ENCODE assay signal across 17 cellular contexts in the genomic region with DNA sequence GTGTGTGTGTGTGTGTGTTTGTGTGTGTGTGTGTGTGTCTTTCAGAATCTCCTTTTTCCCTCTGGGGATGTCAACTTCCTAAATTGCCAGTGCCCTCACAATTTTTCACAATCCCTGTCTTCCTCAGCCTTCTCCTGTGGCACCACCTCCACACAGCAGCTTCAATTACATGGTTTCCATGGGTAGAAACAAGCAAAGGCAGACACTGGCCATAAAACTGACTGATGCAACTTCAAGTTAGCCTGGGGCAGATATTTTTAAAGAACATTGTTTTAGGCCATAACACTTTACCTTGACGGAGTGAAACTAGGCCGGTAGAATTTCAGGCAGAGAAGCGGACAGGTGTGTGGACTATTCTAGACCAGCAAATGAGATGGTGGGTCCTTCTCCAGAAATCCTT.
DNase-seq lines count a peak whose midpoint lies in the region; ATAC-seq lines count a peak whose summit lies in the region.
"Had no signal": no experiment of that assay in that cellular context is flagged by ENCODE, and none has a peak within 500 bp of the region (broad histone marks: within the 10 kb centered on the region; RNA-seq: fewer than 3 reads in every experiment).

No MANE protein-coding gene starts in this region.

- H3K4me3 ChIP-seq in mesenchymal stem cell (ENCODE audit: insufficient read depth in 1 of 2, low read depth in 1 of 2, low read length in 2 of 2): no peak overlapping the region
- H3K4me3 ChIP-seq: GM12878, HAP-1 had no signal

- peak overlapping the region; percentile 62 for H3K27ac Mint-ChIP-seq in activated naive CD8-positive, alpha-beta T cell treated with anti-CD3 and anti-CD28 coated beads, Interleukin-2, amount 10 ng/mL, durations not matched to agents 7 days and 5 days
- no peak overlapping the region for H3K27ac Mint-ChIP-seq in activated naive CD8-positive, alpha-beta T cell treated with anti-CD3 and anti-CD28 coated beads, Interleukin-2, amount 50 U/mL, for 24 hours
- peak overlapping the region in 1 of 2 donors; percentile 80 for H3K27ac Mint-ChIP-seq in stimulated activated naive CD8-positive, alpha-beta T cell treated with anti-CD3 and anti-CD28 coated beads, Interleukin-15, amount 100 ng/mL, for 72 hours
- H3K27ac Mint-ChIP-seq: B cell; CD4-positive, alpha-beta T cell had no signal

- peaks cover 8% of the 10 kb centered on the region for H3K4me1 ChIP-seq in mesenchymal stem cell (ENCODE audit: control insufficient read depth, insufficient read depth, low read depth, low read length)
- H3K4me1 ChIP-seq: HAP-1 had no signal

- peak overlapping the region; percentile 75 for H3K27ac ChIP-seq in mesenchymal stem cell (ENCODE audit: low read length, poor library complexity, severe bottlenecking)

- H2AFZ ChIP-seq in mesenchymal stem cell (ENCODE audit: low read depth, low read length): no peak overlapping the region

- H3K18ac ChIP-seq in mesenchymal stem cell (ENCODE audit: low read depth in 1 of 2, low read length in 2 of 2): no peak overlapping the region

- peaks cover 34% of the 10 kb centered on the region for H3K4me1 Mint-ChIP-seq in activated naive CD8-positive, alpha-beta T cell treated with anti-CD3 and anti-CD28 coated beads, Interleukin-2, amount 10 ng/mL, durations not matched to agents 7 days and 5 days
- peaks cover 54% of the 10 kb centered on the region for H3K4me1 Mint-ChIP-seq in activated naive CD8-positive, alpha-beta T cell treated with anti-CD3 and anti-CD28 coated beads, Interleukin-2, amount 50 U/mL, for 24 hours
- peaks cover 51% of the 10 kb centered on the region for H3K4me1 Mint-ChIP-seq in stimulated activated naive CD8-positive, alpha-beta T cell treated with anti-CD3 and anti-CD28 coated beads, Interleukin-15, amount 100 ng/mL, for 72 hours
- H3K4me1 Mint-ChIP-seq: B cell had no signal

- peaks cover 22% of the 10 kb centered on the region for H3K36me3 Mint-ChIP-seq in activated naive CD8-positive, alpha-beta T cell treated with anti-CD3 and anti-CD28 coated beads, Interleukin-2, amount 10 ng/mL, durations not matched to agents 7 days and 5 days
- H3K36me3 Mint-ChIP-seq in activated naive CD8-positive, alpha-beta T cell treated with anti-CD3 and anti-CD28 coated beads, Interleukin-2, amount 50 U/mL, for 24 hours (ENCODE audit: low read depth): no peaks in the 10 kb centered on the region

- H3K4me2 ChIP-seq in mesenchymal stem cell (ENCODE audit: low read length, poor library complexity, severe bottlenecking): no peak overlapping the region

- no peak overlapping the region for H3K23ac ChIP-seq in mesenchymal stem cell (ENCODE audit: low read length in 2 of 2)

- H2BK120ac ChIP-seq in mesenchymal stem cell (ENCODE audit: low read depth, low read length): no peak overlapping the region

- H3K27me3 ChIP-seq in mesenchymal stem cell (ENCODE audit: control insufficient read depth in 1 of 2, insufficient read depth in 1 of 2, low read length in 2 of 2): no peaks in the 10 kb centered on the region

- POLR2A ChIA-PET in activated naive CD8-positive, alpha-beta T cell treated with anti-CD3 and anti-CD28 coated beads, Interleukin-2, amount 10 ng/mL, durations not matched to agents 7 days and 5 days (lab: Charles Lee): no interaction called here

- no peaks in the 10 kb centered on the region for H3K36me3 ChIP-seq in mesenchymal stem cell (ENCODE audit: control insufficient read depth in 1 of 2, insufficient read depth in 2 of 2, low read depth in 1 of 2, low read length in 2 of 2)
- H3K36me3 ChIP-seq: HAP-1 had no signal

- H2BK15ac ChIP-seq in mesenchymal stem cell (ENCODE audit: low read depth, poor library complexity, severe bottlenecking): no peak overlapping the region

- H2BK5ac ChIP-seq in mesenchymal stem cell (ENCODE audit: low read depth, low read length, poor library complexity, severe bottlenecking): no peak overlapping the region

- H3K79me1 ChIP-seq in mesenchymal stem cell (replicated peaks; ENCODE audit: low read length, poor library complexity, severe bottlenecking): no peaks in the 10 kb centered on the region

- peaks cover 3% of the 10 kb centered on the region for H3K9me3 Mint-ChIP-seq in activated naive CD8-positive, alpha-beta T cell treated with anti-CD3 and anti-CD28 coated beads, Interleukin-2, amount 10 ng/mL, durations not matched to agents 7 days and 5 days
- no peaks in the 10 kb centered on the region for H3K9me3 Mint-ChIP-seq in activated naive CD8-positive, alpha-beta T cell treated with anti-CD3 and anti-CD28 coated beads, Interleukin-2, amount 50 U/mL, for 24 hours
- H3K9me3 Mint-ChIP-seq in stimulated activated naive CD8-positive, alpha-beta T cell treated with anti-CD3 and anti-CD28 coated beads, Interleukin-15, amount 100 ng/mL, for 72 hours: no peaks in the 10 kb centered on the region
- H3K9me3 Mint-ChIP-seq: CD4-positive, alpha-beta T cell had no signal

- 95% methylated on average over 2 of the region's 3 CpGs for WGBS in mesenchymal stem cell

- peak overlapping the region; percentile 60 for H2AK5ac ChIP-seq in mesenchymal stem cell (ENCODE audit: low read length, severe bottlenecking)

- H3K14ac ChIP-seq in mesenchymal stem cell (ENCODE audit: low read length in 2 of 2): no peak overlapping the region

- no peaks in the 10 kb centered on the region for H3K27me3 Mint-ChIP-seq in activated naive CD8-positive, alpha-beta T cell treated with anti-CD3 and anti-CD28 coated beads, Interleukin-2, amount 10 ng/mL, durations not matched to agents 7 days and 5 days
- no peaks in the 10 kb centered on the region for H3K27me3 Mint-ChIP-seq in activated naive CD8-positive, alpha-beta T cell treated with anti-CD3 and anti-CD28 coated beads, Interleukin-2, amount 50 U/mL, for 24 hours
- no peaks in the 10 kb centered on the region for H3K27me3 Mint-ChIP-seq in stimulated activated naive CD8-positive, alpha-beta T cell treated with anti-CD3 and anti-CD28 coated beads, Interleukin-15, amount 100 ng/mL, for 72 hours
- H3K27me3 Mint-ChIP-seq: CD4-positive, alpha-beta T cell had no signal

- no peak overlapping the region for H3K9ac ChIP-seq in mesenchymal stem cell (ENCODE audit: low read length)

- H4K91ac ChIP-seq in mesenchymal stem cell (ENCODE audit: low read length): no peak overlapping the region

- H2BK12ac ChIP-seq in mesenchymal stem cell (ENCODE audit: low read length in 2 of 2): no peak overlapping the region

- H3K4ac ChIP-seq in mesenchymal stem cell (ENCODE audit: low read depth in 1 of 2, low read length in 2 of 2): no peak overlapping the region

- no peak for DNase-seq in activated naive CD8-positive, alpha-beta T cell treated with anti-CD3 and anti-CD28 coated beads, Interleukin-2, amount 10 ng/mL, durations not matched to agents 7 days and 5 days
- no peak for DNase-seq in activated naive CD8-positive, alpha-beta T cell treated with anti-CD3 and anti-CD28 coated beads, Interleukin-2, amount 50 U/mL, for 24 hours
- DNase-seq in NCI-H69 (lab: John Stamatoyannopoulos, UW) (peak; percentile 75), mesenchymal stem cell (no peak), iPS-NIHi11 (ENCODE audit: low spot score) (no peak)
- DNase-seq in stimulated activated naive CD8-positive, alpha-beta T cell treated with anti-CD3 and anti-CD28 coated beads, Interleukin-15, amount 100 ng/mL, for 72 hours: no peak
- DNase-seq: CD4-positive, alpha-beta T cell; DMS153; Karpas-422; MM.1S; NCI-H1105 treated with DMSO at 0.1 percent for 48 hours; NCI-H524; SIG-M5 had no signal

- no peak overlapping the region for H4K8ac ChIP-seq in mesenchymal stem cell (ENCODE audit: low read length)

- no peak for ATAC-seq in activated naive CD8-positive, alpha-beta T cell treated with anti-CD3 and anti-CD28 coated beads, Interleukin-2, amount 10 ng/mL, durations not matched to agents 7 days and 5 days (ENCODE audit: low read depth)
- no peak for ATAC-seq in activated naive CD8-positive, alpha-beta T cell treated with anti-CD3 and anti-CD28 coated beads, Interleukin-2, amount 50 U/mL, for 24 hours
- no peak for ATAC-seq in stimulated activated naive CD8-positive, alpha-beta T cell treated with anti-CD3 and anti-CD28 coated beads, Interleukin-15, amount 100 ng/mL, for 72 hours
- ATAC-seq in HG02623 (IDR thresholded peaks at IDR 0.05; ENCODE audit: unreplicated experiment): no peak
- ATAC-seq: GM12878 had no signal

- no peak overlapping the region for H3K4me3 Mint-ChIP-seq in activated naive CD8-positive, alpha-beta T cell treated with anti-CD3 and anti-CD28 coated beads, Interleukin-2, amount 10 ng/mL, durations not matched to agents 7 days and 5 days
- H3K4me3 Mint-ChIP-seq in activated naive CD8-positive, alpha-beta T cell treated with anti-CD3 and anti-CD28 coated beads, Interleukin-2, amount 50 U/mL, for 24 hours: no peak overlapping the region
- no peak overlapping the region for H3K4me3 Mint-ChIP-seq in stimulated activated naive CD8-positive, alpha-beta T cell treated with anti-CD3 and anti-CD28 coated beads, Interleukin-15, amount 100 ng/mL, for 72 hours
- H3K4me3 Mint-ChIP-seq: B cell; CD4-positive, alpha-beta T cell had no signal

- no peaks in the 10 kb centered on the region for H3K9me3 ChIP-seq in mesenchymal stem cell (ENCODE audit: control insufficient read depth, low read length)
- H3K9me3 ChIP-seq: HAP-1 had no signal
